In genomic region chr11:45768486-45768885, GRCh38 we compare ENCODE assay signal across 20 cellular contexts.
"Had no signal": no experiment of that assay in that cellular context is flagged by ENCODE, and none has a peak within 500 bp of the region (broad histone marks: within the 10 kb centered on the region; RNA-seq: fewer than 3 reads in every experiment).

No MANE protein-coding gene starts in this region.

- DNase-seq: natural killer cell; occipital lobe; ovary; posterior cingulate gyrus; psoas muscle; right cardiac atrium; sigmoid colon; small intestine; stimulated activated CD4-positive, alpha-beta T cell treated with anti-CD3 and anti-CD28 coated beads, Interleukin-15, amount 100 ng/mL, for 24 hours; stimulated activated CD4-positive, alpha-beta T cell treated with anti-CD3 and anti-CD28 coated beads, Interleukin-2, amount 100 ng/mL, for 48 hours; stimulated activated CD4-positive, alpha-beta T cell treated with anti-CD3 and anti-CD28 coated beads, Interleukin-4, amount 100 ng/mL, for 24 hours; stimulated activated naive B cell treated with anti-CD40 and anti-IgM and Interleukin-4, amounts not matched to agents 10 μg/mL and 1 μg/mL and 100 μg/mL, for 72 hours; stimulated activated naive CD4-positive, alpha-beta T cell treated with Interleukin-2 at 50 U/mL for 16 hours; substantia nigra; testis; transverse colon; upper lobe of right lung; uterus had no signal

- ATAC-seq: natural killer cell; psoas muscle; right cardiac atrium; right lobe of liver; stimulated activated effector memory CD8-positive, alpha-beta T cell treated with anti-CD3 and anti-CD28 coated beads, Interleukin-12 subunit alpha, Interleukin-12 subunit beta, amount 100 ng/mL, for 72 hours; stimulated activated naive B cell treated with anti-CD40 and anti-IgM and Interleukin-4, amounts not matched to agents 10 μg/mL and 1 μg/mL and 100 μg/mL, for 72 hours; upper lobe of right lung had no signal
